1 cellular context compared by ENCODE assay signal in genomic region chr10:3411044-3411443, GRCh38.
TF ChIP-seq lines count a peak whose summit lies in the region.

No MANE protein-coding gene starts in this region.

TF ChIP-seq in K562, 482 proteins besides CTCF, POLR2A, EP300 and RAD21 (continued from another document):
- TF ChIP-seq, protein P1, sequence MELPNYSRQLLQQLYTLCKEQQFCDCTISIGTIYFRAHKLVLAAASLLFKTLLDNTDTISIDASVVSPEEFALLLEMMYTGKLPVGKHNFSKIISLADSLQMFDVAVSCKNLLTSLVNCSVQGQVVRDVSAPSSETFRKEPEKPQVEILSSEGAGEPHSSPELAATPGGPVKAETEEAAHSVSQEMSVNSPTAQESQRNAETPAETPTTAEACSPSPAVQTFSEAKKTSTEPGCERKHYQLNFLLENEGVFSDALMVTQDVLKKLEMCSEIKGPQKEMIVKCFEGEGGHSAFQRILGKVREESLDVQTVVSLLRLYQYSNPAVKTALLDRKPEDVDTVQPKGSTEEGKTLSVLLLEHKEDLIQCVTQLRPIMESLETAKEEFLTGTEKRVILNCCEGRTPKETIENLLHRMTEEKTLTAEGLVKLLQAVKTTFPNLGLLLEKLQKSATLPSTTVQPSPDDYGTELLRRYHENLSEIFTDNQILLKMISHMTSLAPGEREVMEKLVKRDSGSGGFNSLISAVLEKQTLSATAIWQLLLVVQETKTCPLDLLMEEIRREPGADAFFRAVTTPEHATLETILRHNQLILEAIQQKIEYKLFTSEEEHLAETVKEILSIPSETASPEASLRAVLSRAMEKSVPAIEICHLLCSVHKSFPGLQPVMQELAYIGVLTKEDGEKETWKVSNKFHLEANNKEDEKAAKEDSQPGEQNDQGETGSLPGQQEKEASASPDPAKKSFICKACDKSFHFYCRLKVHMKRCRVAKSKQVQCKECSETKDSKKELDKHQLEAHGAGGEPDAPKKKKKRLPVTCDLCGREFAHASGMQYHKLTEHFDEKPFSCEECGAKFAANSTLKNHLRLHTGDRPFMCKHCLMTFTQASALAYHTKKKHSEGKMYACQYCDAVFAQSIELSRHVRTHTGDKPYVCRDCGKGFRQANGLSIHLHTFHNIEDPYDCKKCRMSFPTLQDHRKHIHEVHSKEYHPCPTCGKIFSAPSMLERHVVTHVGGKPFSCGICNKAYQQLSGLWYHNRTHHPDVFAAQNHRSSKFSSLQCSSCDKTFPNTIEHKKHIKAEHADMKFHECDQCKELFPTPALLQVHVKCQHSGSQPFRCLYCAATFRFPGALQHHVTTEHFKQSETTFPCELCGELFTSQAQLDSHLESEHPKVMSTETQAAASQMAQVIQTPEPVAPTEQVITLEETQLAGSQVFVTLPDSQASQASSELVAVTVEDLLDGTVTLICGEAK (IDR thresholded peaks at IDR 0.05), result no peak
- TF ChIP-seq, protein P1 (CRISPR knock-in tag; IDR thresholded peaks at IDR 0.05), result no peak
- TF ChIP-seq CHD4 (IDR thresholded peaks at IDR 0.05; ENCODE audit: insufficient read depth, insufficient replicate concordance, low read depth, low read length, poor library complexity, severe bottlenecking) (no peak), ZNF518B (CRISPR knock-in tag; IDR thresholded peaks at IDR 0.05) (no peak), ZHX1 (conservative IDR thresholded peaks at IDR 0.05; ENCODE audit: low read length) (no peak)
- TF ChIP-seq, protein P2, sequence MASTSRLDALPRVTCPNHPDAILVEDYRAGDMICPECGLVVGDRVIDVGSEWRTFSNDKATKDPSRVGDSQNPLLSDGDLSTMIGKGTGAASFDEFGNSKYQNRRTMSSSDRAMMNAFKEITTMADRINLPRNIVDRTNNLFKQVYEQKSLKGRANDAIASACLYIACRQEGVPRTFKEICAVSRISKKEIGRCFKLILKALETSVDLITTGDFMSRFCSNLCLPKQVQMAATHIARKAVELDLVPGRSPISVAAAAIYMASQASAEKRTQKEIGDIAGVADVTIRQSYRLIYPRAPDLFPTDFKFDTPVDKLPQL (IDR thresholded peaks at IDR 0.05; ENCODE audit: extremely low read depth, insufficient read length), result no peak
